In genomic region chr3:48473617-48473952, GRCh38 we compare ENCODE assay signal across 8 cellular contexts. TPM values are rescaled to one million over a fixed set of nuclear protein-coding genes. Genes with fewer than 3 reads are reported as not detected.
A peak's percentile ranks its signal among the peaks of the same experiment; 100 is the strongest.
DNase-seq lines count a peak whose midpoint lies in the region; ATAC-seq, FAIRE-seq and TF ChIP-seq lines count a peak whose summit lies in the region.

No MANE protein-coding gene starts in this region.

- peak overlapping the region; percentile 99 for H3K27ac ChIP-seq in CD8-positive, alpha-beta memory T cell (ENCODE audit: low read depth, low read length)
- H3K27ac ChIP-seq in OCI-LY1 (ENCODE audit: low read depth, low read length, poor library complexity, severe bottlenecking) (peak overlapping the region; percentile 86), endodermal cell (ENCODE audit: low read depth, low read length) (peak overlapping the region; percentile 59), parathyroid adenoma (peak overlapping the region; percentile 93)

- H2AFZ ChIP-seq in OCI-LY1 (ENCODE audit: low read length) (peak overlapping the region; percentile 9; the same call in 1 of the 2 replicates), parathyroid adenoma (peak overlapping the region; percentile 86)

- H3K79me2 ChIP-seq in OCI-LY1 (ENCODE audit: insufficient read depth, low read length) (no peaks in the 10 kb centered on the region), parathyroid adenoma (peaks cover 27% of the 10 kb centered on the region)

- no peaks in the 10 kb centered on the region for H3K9me2 ChIP-seq in OCI-LY1 (ENCODE audit: low read depth, low read length)

- H3K27me3 Mint-ChIP-seq in CD8-positive, alpha-beta memory T cell = no peaks in the 10 kb centered on the region
- H3K27me3 Mint-ChIP-seq in endodermal cell (ENCODE audit: insufficient read depth) = no peaks in the 10 kb centered on the region

- H4K20me1 ChIP-seq in OCI-LY1 (ENCODE audit: insufficient read depth, low read length) = no peaks in the 10 kb centered on the region

- H3F3A ChIP-seq in OCI-LY1 (ENCODE audit: insufficient read depth, low read length) = no peaks in the 10 kb centered on the region

- H3K27me3 ChIP-seq in CD8-positive, alpha-beta memory T cell (ENCODE audit: insufficient read depth, low read length, poor library complexity, severe bottlenecking) = no peaks in the 10 kb centered on the region
- H3K27me3 ChIP-seq in OCI-LY1 (ENCODE audit: insufficient read depth, low read length) (no peaks in the 10 kb centered on the region), endodermal cell (ENCODE audit: control insufficient read depth, insufficient read depth, low read length, poor library complexity, severe bottlenecking) (no peaks in the 10 kb centered on the region), parathyroid adenoma (ENCODE audit: control insufficient read depth, insufficient read depth, low read length) (no peaks in the 10 kb centered on the region)

- H3K36me3 Mint-ChIP-seq in CD8-positive, alpha-beta memory T cell = peaks cover 0 to 28% (median 11%) of the 10 kb centered on the region in 3 donors
- H3K36me3 Mint-ChIP-seq in endodermal cell (ENCODE audit: low read depth) = peaks cover 16% of the 10 kb centered on the region

- TF ChIP-seq POLR2A in H54 (IDR thresholded peaks at IDR 0.05; ENCODE audit: low read depth, low read length) = no peak

- CTCF ChIA-PET in CD8-positive, alpha-beta memory T cell (lab: Charles Lee) = interaction anchor here (0.9 to 10.2 kb wide), 7 partner anchors 8 to 76 kb away, joined by 3 to 69 read pairs (median 5); partner anchors contain the start of genes ATRIP and CCDC51

- ATAC-seq in HG03460 (IDR thresholded peaks at IDR 0.05; ENCODE audit: unreplicated experiment) (no peak), GM18907 (IDR thresholded peaks at IDR 0.05; ENCODE audit: unreplicated experiment) (no peak), HG02840 (IDR thresholded peaks at IDR 0.05; ENCODE audit: low FRiP score, unreplicated experiment) (no peak)

- H3K27ac Mint-ChIP-seq in CD8-positive, alpha-beta memory T cell = peak overlapping the region; percentile 92 to 99 (median 98)
- peak overlapping the region; percentile 99 for H3K27ac Mint-ChIP-seq in endodermal cell

- DNase-seq in CD8-positive, alpha-beta memory T cell = no peak
- DNase-seq in endodermal cell (no peak), H54 (ENCODE audit: insufficient read length, low spot score) (no peak)

- peaks cover 50 to 79% (median 57%) of the 10 kb centered on the region in 3 donors for H3K4me1 Mint-ChIP-seq in CD8-positive, alpha-beta memory T cell
- peaks cover 20% of the 10 kb centered on the region for H3K4me1 Mint-ChIP-seq in endodermal cell

- POLR2A ChIA-PET in CD8-positive, alpha-beta memory T cell (lab: Charles Lee) = interaction anchor here (0.7 to 3.8 kb wide), 7 partner anchors 27 to 481 kb away, joined by 3 to 18 read pairs (median 6); partner anchors contain the start of genes ATRIP, CCDC51, SHISA5 and TMA7

- H3K4me1 ChIP-seq in CD8-positive, alpha-beta memory T cell (ENCODE audit: insufficient read depth, low read length) = peaks cover 58% of the 10 kb centered on the region
- H3K4me1 ChIP-seq in OCI-LY1 (ENCODE audit: insufficient read depth, low read length, severe bottlenecking) (peaks cover 60% of the 10 kb centered on the region), endodermal cell (ENCODE audit: control insufficient read depth, insufficient read depth, low read length) (peaks cover 10% of the 10 kb centered on the region), parathyroid adenoma (no peaks in the 10 kb centered on the region)

- TF ChIP-seq CTCF in OCI-LY1 (IDR thresholded peaks at IDR 0.05; ENCODE audit: low read length) = no peak
- no peak for TF ChIP-seq CTCF in endodermal cell (conservative IDR thresholded peaks at IDR 0.05)
- TF ChIP-seq CTCF in parathyroid adenoma (IDR thresholded peaks at IDR 0.05) = no peak

- H3K9me3 ChIP-seq in CD8-positive, alpha-beta memory T cell (ENCODE audit: low read length) = no peaks in the 10 kb centered on the region
- H3K9me3 ChIP-seq in OCI-LY1 (ENCODE audit: low read length) = no peaks in the 10 kb centered on the region
- H3K9me3 ChIP-seq in endodermal cell (ENCODE audit: control insufficient read depth, low read length) = no peaks in the 10 kb centered on the region
- no peaks in the 10 kb centered on the region for H3K9me3 ChIP-seq in parathyroid adenoma (ENCODE audit: control insufficient read depth, low read length)

- peak overlapping the region; percentile 90 to 96 (median 95) for H3K4me3 Mint-ChIP-seq in CD8-positive, alpha-beta memory T cell
- H3K4me3 Mint-ChIP-seq in endodermal cell = peak overlapping the region; percentile 77

- H3K4me2 ChIP-seq in OCI-LY1 (ENCODE audit: low read length) = peak overlapping the region; percentile 67
- peak overlapping the region; percentile 62 for H3K4me2 ChIP-seq in parathyroid adenoma (ENCODE audit: low read length)

- H3K9ac ChIP-seq in OCI-LY1 (ENCODE audit: low read length) (peak overlapping the region; percentile 74; the same call in 1 of the 2 replicates), endodermal cell (ENCODE audit: extremely low read depth, low read length, poor library complexity, severe bottlenecking) (no peak overlapping the region), parathyroid adenoma (no peak overlapping the region)

- FAIRE-seq in H54 (lab: Jason Lieb, UNC) = no peak

- H3K4me3 ChIP-seq in CD8-positive, alpha-beta memory T cell (ENCODE audit: low read length) = peak overlapping the region; percentile 28
- peak overlapping the region; percentile 66 for H3K4me3 ChIP-seq in OCI-LY1 (ENCODE audit: low read depth, low read length, poor library complexity, severe bottlenecking)
- H3K4me3 ChIP-seq in endodermal cell (ENCODE audit: low read length) = peak overlapping the region; percentile 84
- peak overlapping the region; percentile 61 for H3K4me3 ChIP-seq in parathyroid adenoma (ENCODE audit: low read depth, low read length)

- 79 to 86% methylated on average over 5 of the region's 5 CpGs for WGBS in endodermal cell (ENCODE audit: insufficient coverage in 1 of 2, insufficient read length in 1 of 2), 2 experiments

- H3K9me3 Mint-ChIP-seq in CD8-positive, alpha-beta memory T cell = no peaks in the 10 kb centered on the region
- no peaks in the 10 kb centered on the region for H3K9me3 Mint-ChIP-seq in endodermal cell

- peaks cover 16% of the 10 kb centered on the region for H3K36me3 ChIP-seq in CD8-positive, alpha-beta memory T cell (ENCODE audit: insufficient read depth, low read length)
- H3K36me3 ChIP-seq in OCI-LY1 (ENCODE audit: insufficient read depth, low read length) (peaks cover 16% of the 10 kb centered on the region; the same call in 1 of the 2 replicates), endodermal cell (ENCODE audit: control insufficient read depth, insufficient read depth, low read length) (peaks cover 7% of the 10 kb centered on the region), parathyroid adenoma (ENCODE audit: control insufficient read depth, insufficient read depth, low read length) (no peaks in the 10 kb centered on the region)

RNA-seq across cellular contexts. Expression of gene ATRIP, which starts 27.0 kb away (rescaled TPM):
- 10 to 100 TPM; 22.1 to 22.8 TPM for total RNA-seq in CD8-positive, alpha-beta memory T cell
- polyA plus RNA-seq in CD8-positive, alpha-beta memory T cell = 13.4 TPM
- total RNA-seq in endodermal cell = 10 to 100 TPM; 11.7 to 16.1 TPM
- 11.6 TPM for polyA plus RNA-seq in endodermal cell (2013, experiment 1 of 2)
- polyA plus RNA-seq in endodermal cell (2013, experiment 2 of 2) = 15.2 TPM

RNA-seq across cellular contexts. Expression of gene SHISA5, which starts 30.4 kb away (rescaled TPM):
- 100 to 1,000 TPM; 102 TPM for total RNA-seq in CD8-positive, alpha-beta memory T cell
- polyA plus RNA-seq in CD8-positive, alpha-beta memory T cell = 470 TPM
- 100 to 1,000 TPM; 192 to 193 TPM for total RNA-seq in endodermal cell
- 132 TPM for polyA plus RNA-seq in endodermal cell (2013, experiment 1 of 2)
- polyA plus RNA-seq in endodermal cell (2013, experiment 2 of 2) = 117 TPM

RNA-seq across cellular contexts. Expression of gene TMA7, which starts 33.5 kb away (rescaled TPM):
- total RNA-seq in CD8-positive, alpha-beta memory T cell = 100 to 1,000 TPM; 420 to 494 TPM
- polyA plus RNA-seq in CD8-positive, alpha-beta memory T cell = 826 TPM
- total RNA-seq in endodermal cell = 100 to 1,000 TPM; 290 to 326 TPM
- 420 TPM for polyA plus RNA-seq in endodermal cell (2013, experiment 1 of 2)
- polyA plus RNA-seq in endodermal cell (2013, experiment 2 of 2) = 414 TPM

RNA-seq across cellular contexts. Expression of gene CCDC51, which starts 33.7 kb away (rescaled TPM):
- 10 to 100 TPM; 24.2 to 26.0 TPM for total RNA-seq in CD8-positive, alpha-beta memory T cell
- 11.3 TPM for polyA plus RNA-seq in CD8-positive, alpha-beta memory T cell
- 10 to 100 TPM; 14.5 to 14.6 TPM for total RNA-seq in endodermal cell
- 15.2 TPM for polyA plus RNA-seq in endodermal cell (2013, experiment 1 of 2)
- polyA plus RNA-seq in endodermal cell (2013, experiment 2 of 2) = 14.4 TPM

RNA-seq across cellular contexts. Expression of gene PLXNB1, which starts 43.7 kb away (rescaled TPM):
- 1 to 10 TPM; 3.1 to 5.5 TPM for total RNA-seq in CD8-positive, alpha-beta memory T cell
- 0.30 TPM for polyA plus RNA-seq in CD8-positive, alpha-beta memory T cell
- total RNA-seq in endodermal cell = 100 to 1,000 TPM; 175 to 216 TPM
- 165 TPM for polyA plus RNA-seq in endodermal cell (2013, experiment 1 of 2)
- 157 TPM for polyA plus RNA-seq in endodermal cell (2013, experiment 2 of 2)

Comparison
In these comparisons a context has a peak if more than half of its experiments do, and no peak if none do; other contexts are left out.
1. H3K4me3 ChIP-seq: peak in every context shown above with its lines; median percentile 84 in endodermal cell; 66 in OCI-LY1; 61 in parathyroid adenoma; 28 in CD8-positive, alpha-beta memory T cell.